Comparison of ENCODE assay signal across 8 cellular contexts in the genomic region with DNA sequence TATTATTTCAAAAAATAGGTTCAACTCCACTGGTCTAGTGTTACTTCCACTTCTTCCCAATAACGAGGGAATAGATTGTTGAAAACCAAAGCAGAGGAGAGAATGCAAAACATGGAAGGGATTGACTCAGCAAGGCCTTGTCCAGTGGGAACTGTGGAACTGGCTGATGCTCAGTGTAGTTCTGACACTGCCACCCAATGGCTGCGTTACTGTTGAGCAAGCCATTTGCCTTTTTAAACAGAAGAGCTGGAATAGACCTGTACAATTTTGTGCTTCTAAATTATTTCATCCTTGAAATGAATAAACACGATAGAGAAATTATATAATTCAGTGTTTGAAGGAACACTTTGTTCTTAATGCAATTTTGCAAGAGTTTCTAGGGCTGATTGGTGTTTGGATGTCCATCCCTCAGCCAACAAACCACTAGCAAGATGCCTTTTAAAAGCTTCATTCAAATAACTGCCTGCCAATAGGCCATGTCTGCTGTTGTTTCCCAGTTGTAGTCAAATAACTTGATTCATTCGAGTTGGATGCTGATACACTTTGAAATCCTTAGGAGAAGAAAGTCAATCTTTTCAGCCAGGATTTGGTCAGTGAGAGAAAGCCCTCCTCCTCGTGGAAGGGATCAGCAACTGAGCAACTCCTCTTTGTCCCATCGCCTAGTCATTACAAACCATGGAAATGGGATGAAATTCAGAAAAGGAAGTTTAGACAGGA. TPM values are rescaled to one million over a fixed set of nuclear protein-coding genes. Genes with fewer than 3 reads are reported as not detected.
DNase-seq lines count a peak whose midpoint lies in the region; ATAC-seq and TF ChIP-seq lines count a peak whose summit lies in the region.
"Had no signal": no experiment of that assay in that cellular context is flagged by ENCODE, and none has a peak within 500 bp of the region (broad histone marks: within the 10 kb centered on the region; RNA-seq: fewer than 3 reads in every experiment).

No MANE protein-coding gene starts in this region.

- H3K4me3 ChIP-seq in coronary artery, result peak overlapping the region; percentile 28
- no peak overlapping the region for H3K4me3 ChIP-seq in lower lobe of right lung
- H3K4me3 ChIP-seq in upper lobe of left lung, result no peak overlapping the region

- TF ChIP-seq POLR2A in upper lobe of left lung (IDR thresholded peaks at IDR 0.05), result no peak

- H3K27me3 ChIP-seq in lower lobe of right lung (ENCODE audit: low read depth) (no peaks in the 10 kb centered on the region), upper lobe of left lung (no peaks in the 10 kb centered on the region)

- no peak for TF ChIP-seq EP300 in upper lobe of left lung (IDR thresholded peaks at IDR 0.05)

- intact Hi-C loops in lower lobe of right lung (cut with DNase I), result no loop called here

- H3K4me1 ChIP-seq in lower lobe of right lung (peaks cover 12% of the 10 kb centered on the region), upper lobe of left lung (peaks cover 0 to 2% (median 0%) of the 10 kb centered on the region in 4 donors)

- no peaks in the 10 kb centered on the region for H3K36me3 ChIP-seq in lower lobe of right lung
- H3K36me3 ChIP-seq in upper lobe of left lung, result no peaks in the 10 kb centered on the region

- TF ChIP-seq CTCF in coronary artery (IDR thresholded peaks at IDR 0.05), result no peak
- no peak for TF ChIP-seq CTCF in lower lobe of right lung (IDR thresholded peaks at IDR 0.05)
- no peak for TF ChIP-seq CTCF in upper lobe of left lung (IDR thresholded peaks at IDR 0.05)

- H3K9me3 ChIP-seq in lower lobe of right lung (no peaks in the 10 kb centered on the region), upper lobe of left lung (no peaks in the 10 kb centered on the region)

- DNase-seq in MV-4-11 (lab: John Stamatoyannopoulos, UW) (peak; percentile 4), coronary artery (ENCODE audit: low spot score) (no peak), lower lobe of right lung (no peak), upper lobe of left lung (peak in 1 of 2 donors; percentile 50), islet precursor cell (no peak)
- DNase-seq in activated CD4-positive, CD25-positive, alpha-beta regulatory T cell treated with anti-CD3 and anti-CD28 coated beads, Interleukin-2, amount 50 U/mL, for 72 hours, result no peak

- 57 to 63% methylated on average over 6 of the region's 6 CpGs for WGBS in upper lobe of left lung, 2 donors

- peak overlapping the region; percentile 82 to 88 for H3K27ac ChIP-seq in coronary artery
- H3K27ac ChIP-seq in lower lobe of right lung, result peak overlapping the region; percentile 66
- H3K27ac ChIP-seq in upper lobe of left lung, result peak overlapping the region; percentile 41 to 67 (median 49)
- H3K27ac ChIP-seq: HL-60 had no signal

- ATAC-seq in lower lobe of right lung, result peak; percentile 82 to 84
- ATAC-seq in upper lobe of left lung (ENCODE audit: low FRiP score in 2 of 2), result peak; percentile 78 to 88
- ATAC-seq in GM21529 (IDR thresholded peaks at IDR 0.05; ENCODE audit: unreplicated experiment), result no peak

RNA-seq across cellular contexts. Expression of a gene that starts 7.2 kb away (rescaled TPM):
- total RNA-seq in lower lobe of right lung (464 TPM), upper lobe of left lung (100 to 1,000 TPM in 5 of 6 donors, 10 to 100 TPM in 1; 47.1 to 660 (median 286) TPM)

RNA-seq across cellular contexts. Expression of a gene that starts 45.5 kb away (rescaled TPM):
- total RNA-seq in lower lobe of right lung (16.2 TPM), upper lobe of left lung (10 to 100 TPM in 1 of 6 donors, 1 to 10 TPM in 4, not detected in 1; 1.2 to 25.0 (median 9.3) TPM)

RNA-seq across cellular contexts. Expression of a gene that starts 49.6 kb away (rescaled TPM):
- total RNA-seq in lower lobe of right lung (3.7 TPM), upper lobe of left lung (1 to 10 TPM in 4 of 6 donors, under 1 TPM in 2; 0.55 to 5.8 (median 2.1) TPM)
